Comparison of ENCODE assay signal across 11 cellular contexts in the genomic region with DNA sequence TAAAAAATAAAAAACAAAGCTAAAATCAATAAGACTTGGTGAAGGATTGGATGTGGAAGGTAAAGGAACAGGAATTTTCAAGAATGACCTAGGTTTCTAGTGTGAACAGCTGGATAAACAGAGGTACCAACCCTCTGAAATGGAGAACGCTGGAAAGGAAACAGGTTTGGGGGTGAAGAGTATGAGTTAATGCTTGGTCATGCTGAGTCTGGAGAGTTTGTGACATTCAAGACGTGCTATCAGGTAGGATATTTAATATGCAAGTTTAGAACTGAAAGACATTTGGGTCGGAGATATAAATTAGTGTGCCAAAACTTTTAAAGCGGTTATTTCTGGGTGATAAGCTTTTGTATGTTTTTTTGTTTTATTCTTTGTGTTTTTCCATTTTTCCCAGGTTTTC. TPM values are rescaled to one million over a fixed set of nuclear protein-coding genes. Genes with fewer than 3 reads are reported as not detected.
"Had no signal": no experiment of that assay in that cellular context is flagged by ENCODE, and none has a peak within 500 bp of the region (broad histone marks: within the 10 kb centered on the region; RNA-seq: fewer than 3 reads in every experiment).

No MANE protein-coding gene starts in this region.

- H3K27ac ChIP-seq: KMS-11 had no signal

- DNase-seq: H9, HCEC 1CT, HFFc6, IMR-90, KBM-7 had no signal

- H3K4me2 ChIP-seq: GM23338, KMS-11 had no signal

- FAIRE-seq: H1, H54, HTR-8/SVneo had no signal

- H3K4me3 ChIP-seq: GM23338 had no signal

- ATAC-seq: GM23338 had no signal

RNA-seq across cellular contexts. Expression of gene KLHL6, which starts 11.4 kb away (rescaled TPM):
- total RNA-seq: GM23338, H1, H9, HFFc6, HT-29, IMR-90 had no signal
